13 cellular contexts compared by ENCODE assay signal in genomic region chr1:47895436-47895835, GRCh38.
"Had no signal": no experiment of that assay in that cellular context is flagged by ENCODE, and none has a peak within 500 bp of the region (broad histone marks: within the 10 kb centered on the region; RNA-seq: fewer than 3 reads in every experiment).

No MANE protein-coding gene starts in this region.

- FAIRE-seq: pancreas had no signal

- H3K4me1 ChIP-seq: pancreas, sigmoid colon had no signal

- H3K36me3 ChIP-seq: esophagus muscularis mucosa, pancreas, sigmoid colon had no signal

- H3K27me3 ChIP-seq: esophagus muscularis mucosa, pancreas, sigmoid colon had no signal

- H3K4me3 ChIP-seq: esophagus muscularis mucosa, mucosa of descending colon, pancreas, sigmoid colon had no signal

- DNase-seq: activated CD4-positive, alpha-beta memory T cell treated with anti-CD3 and anti-CD28 coated beads, Interleukin-2, amount 10 ng/mL, durations not matched to agents 7 days and 5 days; activated CD4-positive, alpha-beta T cell treated with anti-CD3 and anti-CD28 coated beads for 4 hours; activated effector memory CD4-positive, alpha-beta T cell treated with Interleukin-2 at 50 U/mL for 16 hours; activated T-cell treated with anti-CD3 and anti-CD28 coated beads, Interleukin-2, amount 50 U/mL, for 4 hours; immature natural killer cell; naive thymus-derived CD4-positive, alpha-beta T cell; pancreas; sigmoid colon; stimulated activated CD4-positive, alpha-beta T cell treated with anti-CD3 and anti-CD28 coated beads, Interleukin-12 subunit alpha, Interleukin-12 subunit beta, amount 100 ng/mL, for 4 hours; stimulated activated CD4-positive, alpha-beta T cell treated with anti-CD3 and anti-CD28 coated beads, Interleukin-2, amount 100 ng/mL, for 24 hours; T-helper 17 cell had no signal

- ATAC-seq: naive thymus-derived CD4-positive, alpha-beta T cell; T-helper 17 cell had no signal

- H3K9me3 ChIP-seq: esophagus muscularis mucosa, mucosa of descending colon, pancreas, sigmoid colon had no signal

- H3K27ac ChIP-seq: esophagus muscularis mucosa, pancreas, sigmoid colon had no signal
